ENCODE assay signal across 14 cellular contexts in genomic region chr2:60964651-60965513, GRCh38. TPM values are rescaled to one million over a fixed set of nuclear protein-coding genes. Genes with fewer than 3 reads are reported as not detected.
DNase-seq lines count a peak whose midpoint lies in the region; ATAC-seq and TF ChIP-seq lines count a peak whose summit lies in the region.
"Had no signal": no experiment of that assay in that cellular context is flagged by ENCODE, and none has a peak within 500 bp of the region (broad histone marks: within the 10 kb centered on the region; RNA-seq: fewer than 3 reads in every experiment).

No MANE protein-coding gene starts in this region.

- ATAC-seq in naive thymus-derived CD8-positive, alpha-beta T cell: peak; percentile 78 to 87
- ATAC-seq in heart right ventricle: no peak
- ATAC-seq in Right ventricle myocardium superior (ENCODE audit: poor library complexity): no peak

- intact Hi-C loops in heart right ventricle (cut with DNase I) (no loop called here), Right ventricle myocardium superior (cut with DNase I) (no loop called here)

- DNase-seq in GM12865 (ENCODE audit: low read depth) (peak; percentile 44), KBM-7 (peak; percentile 20), NCI-H748 (lab: John Stamatoyannopoulos, UW; ENCODE audit: unreplicated experiment) (no peak), heart right ventricle (no peak), Right ventricle myocardium superior (no peak)
- DNase-seq in naive thymus-derived CD8-positive, alpha-beta T cell: peak in 5 of 10 donors; percentile 6 to 65 (median 50)
- DNase-seq: erythroblast, mammary epithelial cell, NCI-H1092 treated with DMSO at 0.1 percent for 48 hours had no signal

- H3K27me3 ChIP-seq in heart right ventricle: no peaks in the 10 kb centered on the region
- H3K27me3 ChIP-seq: breast epithelium, hepatocyte, tibial nerve had no signal

- no peaks in the 10 kb centered on the region for H3K27me3 Mint-ChIP-seq in activated naive CD8-positive, alpha-beta T cell
- no peaks in the 10 kb centered on the region for H3K27me3 Mint-ChIP-seq in naive thymus-derived CD8-positive, alpha-beta T cell

- 73% methylated on average over 7 of the region's 7 CpGs for WGBS in heart right ventricle, 2 donors

- H3K4me3 Mint-ChIP-seq in activated naive CD8-positive, alpha-beta T cell: peak overlapping the region; percentile 9
- H3K4me3 Mint-ChIP-seq in naive thymus-derived CD8-positive, alpha-beta T cell: peak overlapping the region in 9 of 10 donors; percentile 35 to 68 (median 48)

- peak overlapping the region in 1 of 10 donors; percentile 4 for H3K27ac ChIP-seq in heart right ventricle
- H3K27ac ChIP-seq: breast epithelium, hepatocyte, tibial nerve had no signal

- peaks cover 49% of the 10 kb centered on the region for H3K4me1 Mint-ChIP-seq in activated naive CD8-positive, alpha-beta T cell (ENCODE audit: low read depth)
- peaks cover 7 to 66% (median 37%) of the 10 kb centered on the region in 4 donors for H3K4me1 Mint-ChIP-seq in naive thymus-derived CD8-positive, alpha-beta T cell

- H3K4me1 ChIP-seq in heart right ventricle: peaks cover 0 to 10% (median 0%) of the 10 kb centered on the region in 9 donors
- H3K4me1 ChIP-seq: breast epithelium had no signal

- H3K36me3 Mint-ChIP-seq in activated naive CD8-positive, alpha-beta T cell: peaks cover 20% of the 10 kb centered on the region
- peaks cover 0 to 5% (median 4%) of the 10 kb centered on the region in 3 donors for H3K36me3 Mint-ChIP-seq in naive thymus-derived CD8-positive, alpha-beta T cell

- peak overlapping the region; percentile 75 for H3K27ac Mint-ChIP-seq in activated naive CD8-positive, alpha-beta T cell
- H3K27ac Mint-ChIP-seq in naive thymus-derived CD8-positive, alpha-beta T cell: peak overlapping the region; percentile 47 to 93 (median 84)

- POLR2A ChIA-PET in naive thymus-derived CD8-positive, alpha-beta T cell (lab: Charles Lee): interaction anchor here (0.8 to 1.8 kb wide), 4 partner anchors 10 to 52 kb away, joined by 3 read pairs; partner anchors contain the start of gene PEX13

- no peaks in the 10 kb centered on the region for H3K9me3 Mint-ChIP-seq in activated naive CD8-positive, alpha-beta T cell (ENCODE audit: low read depth)
- peaks cover 0 to 2% (median 0%) of the 10 kb centered on the region in 9 donors for H3K9me3 Mint-ChIP-seq in naive thymus-derived CD8-positive, alpha-beta T cell

- H3K4me3 ChIP-seq in GM12865 (ENCODE audit: low read depth, low read length) (no peak overlapping the region), heart right ventricle (no peak overlapping the region)
- H3K4me3 ChIP-seq: breast epithelium, hepatocyte, smooth muscle cell, tibial nerve had no signal

- peaks cover 0 to 5% (median 0%) of the 10 kb centered on the region in 9 donors for H3K36me3 ChIP-seq in heart right ventricle
- H3K36me3 ChIP-seq: breast epithelium, tibial nerve had no signal

- H3K9me3 ChIP-seq in heart right ventricle: no peaks in the 10 kb centered on the region
- H3K9me3 ChIP-seq: breast epithelium, tibial nerve had no signal

- TF ChIP-seq CTCF in GM12865 (IDR thresholded peaks at IDR 0.05; ENCODE audit: insufficient read depth, low read depth, low read length, missing control alignments) (no peak), heart right ventricle (IDR thresholded peaks at IDR 0.05) (no peak)

- in situ Hi-C loops in KBM-7 (cut with MboI; ENCODE audit: low pct_unique_long_range_greater_than_20kb, low sequenced_read_pairs): no loop called here

RNA-seq across cellular contexts. Expression of gene PEX13, which starts 52.6 kb away (rescaled TPM):
- total RNA-seq in naive thymus-derived CD8-positive, alpha-beta T cell: 10 to 100 TPM; 26.8 to 27.4 TPM
- polyA plus RNA-seq in naive thymus-derived CD8-positive, alpha-beta T cell: 10 to 100 TPM in 1 of 3 donors, 1 to 10 TPM in 2; 7.6 to 11.1 (median 9.0) TPM
- 10 to 100 TPM; 21.9 to 27.8 (median 24.5) TPM for total RNA-seq in heart right ventricle
- polyA plus RNA-seq in heart right ventricle: 10 to 100 TPM; 11.9 to 12.4 TPM
- 19.5 TPM for total RNA-seq in Right ventricle myocardium superior

RNA-seq across cellular contexts. Expression of gene PUS10, which starts 53.2 kb away (rescaled TPM):
- 10 to 100 TPM in 1 of 2 experiments, 1 to 10 TPM in 1; 9.2 to 11.6 TPM for total RNA-seq in naive thymus-derived CD8-positive, alpha-beta T cell
- polyA plus RNA-seq in naive thymus-derived CD8-positive, alpha-beta T cell: 1 to 10 TPM; 4.1 to 4.4 (median 4.4) TPM
- total RNA-seq in heart right ventricle (1 to 10 TPM; 3.2 to 5.5 (median 4.7) TPM), Right ventricle myocardium superior (5.0 TPM)
- polyA plus RNA-seq in heart right ventricle: 1 to 10 TPM; 1.5 to 2.9 TPM

Comparison
In these comparisons a context has a peak if more than half of its experiments do, and no peak if none do; other contexts are left out.
1. DNase-seq: peak in GM12865 (single experiment) and KBM-7 (single experiment); none in NCI-H748 (single experiment), heart right ventricle (0 of 2) and Right ventricle myocardium superior (single experiment).
2. ATAC-seq: peak in naive thymus-derived CD8-positive, alpha-beta T cell (2 of 2); none in heart right ventricle (0 of 8) and Right ventricle myocardium superior (single experiment).